8 cellular contexts compared by ENCODE assay signal in the genomic region with DNA sequence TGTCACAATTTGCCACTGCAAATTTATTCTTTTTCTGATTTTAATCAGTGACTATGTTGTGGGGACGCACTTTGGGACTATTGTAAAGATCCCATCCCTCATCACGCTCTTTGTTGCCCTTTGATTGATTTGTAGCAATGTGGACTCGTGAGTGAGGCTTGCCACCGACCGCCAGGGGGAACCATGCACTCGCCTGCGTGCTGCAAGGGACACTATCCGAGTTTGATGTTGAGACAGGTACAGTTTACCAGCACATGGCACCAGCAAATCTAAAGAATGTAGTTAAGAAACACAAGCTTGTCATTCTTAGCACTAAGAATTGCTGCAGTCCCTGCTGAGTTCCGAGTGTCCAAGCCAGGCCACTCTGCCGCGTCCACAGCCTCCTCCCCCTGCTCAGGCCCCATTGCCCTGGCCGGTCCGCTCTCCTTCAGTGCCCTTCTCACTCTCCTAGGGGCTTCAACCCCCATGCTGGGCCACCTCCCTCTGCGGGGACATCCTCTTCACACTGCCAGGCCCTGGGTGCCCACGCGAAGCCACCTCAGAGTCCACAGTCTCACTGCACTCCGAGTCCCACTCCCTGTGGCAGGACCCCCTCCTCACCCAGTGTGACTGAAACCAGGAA. TPM values are rescaled to one million over a fixed set of nuclear protein-coding genes. Genes with fewer than 3 reads are reported as not detected.
DNase-seq lines count a peak whose midpoint lies in the region; ATAC-seq lines count a peak whose summit lies in the region.

No MANE protein-coding gene starts in this region.

- H4K5ac ChIP-seq in mesendoderm (ENCODE audit: low read length): no peak overlapping the region

- H2BK15ac ChIP-seq in mesendoderm (replicated peaks; ENCODE audit: low read depth): no peak overlapping the region

- H3K4ac ChIP-seq in mesendoderm (ENCODE audit: low read depth, low read length): no peak overlapping the region

- H3K4me2 ChIP-seq in mesendoderm (ENCODE audit: low read length): no peak overlapping the region

- no peak overlapping the region for H3K27ac ChIP-seq in effector memory CD4-positive, alpha-beta T cell (ENCODE audit: insufficient read depth, low read length, poor library complexity, severe bottlenecking)
- no peak overlapping the region for H3K27ac ChIP-seq in mesendoderm (ENCODE audit: low read depth, low read length)

- no peaks in the 10 kb centered on the region for H3K79me1 ChIP-seq in mesendoderm (ENCODE audit: low read length)

- peaks cover 2% of the 10 kb centered on the region for H3K4me1 ChIP-seq in effector memory CD4-positive, alpha-beta T cell (ENCODE audit: control insufficient read depth, insufficient read depth, low read length, poor library complexity, severe bottlenecking)
- no peaks in the 10 kb centered on the region for H3K4me1 ChIP-seq in mesendoderm (ENCODE audit: control insufficient read depth, low read depth, low read length)

- no peak overlapping the region for H2AK5ac ChIP-seq in mesendoderm (ENCODE audit: low read length)

- H2BK120ac ChIP-seq in mesendoderm (ENCODE audit: low read depth, low read length): no peak overlapping the region

- no peak overlapping the region for H3K4me3 ChIP-seq in effector memory CD4-positive, alpha-beta T cell (ENCODE audit: insufficient read depth, low read depth, low read length, poor library complexity, severe bottlenecking)
- no peak overlapping the region for H3K4me3 ChIP-seq in mesendoderm (ENCODE audit: low read length)

- DNase-seq in NCI-H2196 (lab: John Stamatoyannopoulos, UW; ENCODE audit: unreplicated experiment) (peak; percentile 48), NCI-H2196 treated with DMSO at 0.1 percent for 48 hours (lab: John Stamatoyannopoulos, UW; ENCODE audit: unreplicated experiment) (no peak), NCI-H2107 treated with DMSO at 0.1 percent for 48 hours (lab: John Stamatoyannopoulos, UW; ENCODE audit: unreplicated experiment) (peak; percentile 18), mesendoderm (peak; percentile 65)
- peak; percentile 73 to 75 for DNase-seq in activated CD4-positive, alpha-beta T cell treated with anti-CD3 and anti-CD28 coated beads, Interleukin-2, amount 50 U/mL, for 48 hours
- peak; percentile 14 to 41 (median 25) for DNase-seq in effector memory CD4-positive, alpha-beta T cell
- peak; percentile 12 to 16 for DNase-seq in stimulated activated CD8-positive, alpha-beta memory T cell treated with anti-CD3 and anti-CD28 coated beads, Interleukin-7, amount 100 ng/mL, for 4 hours (ENCODE audit: low read depth in 2 of 2)

- H3K36me3 ChIP-seq in effector memory CD4-positive, alpha-beta T cell (ENCODE audit: control insufficient read depth, insufficient read depth, low read length): no peaks in the 10 kb centered on the region
- no peaks in the 10 kb centered on the region for H3K36me3 ChIP-seq in mesendoderm (ENCODE audit: control insufficient read depth, insufficient read depth, low read length)

- H4K8ac ChIP-seq in mesendoderm (ENCODE audit: low read depth, low read length): no peak overlapping the region

- WGBS in mesendoderm (ENCODE audit: extremely low coverage, insufficient coverage, low lambda C conversion rate): no CpG with 5 or more reads among the region's 17 CpGs

- ATAC-seq in HG02798 (IDR thresholded peaks at IDR 0.05; ENCODE audit: poor library complexity, unreplicated experiment): peak; percentile 79

- H3K79me2 ChIP-seq in mesendoderm (ENCODE audit: control insufficient read depth, insufficient read depth, low read length): no peaks in the 10 kb centered on the region

- no peak overlapping the region for H3K18ac ChIP-seq in mesendoderm (ENCODE audit: low read length)

- H2BK5ac ChIP-seq in mesendoderm (ENCODE audit: low read length): no peak overlapping the region

- no peak overlapping the region for H3K23ac ChIP-seq in mesendoderm (ENCODE audit: low read length)

- H3K9ac ChIP-seq in mesendoderm (ENCODE audit: low read length): no peak overlapping the region

- no peaks in the 10 kb centered on the region for H3K9me3 ChIP-seq in effector memory CD4-positive, alpha-beta T cell (ENCODE audit: control insufficient read depth, low read length)

- H3K27me3 ChIP-seq in effector memory CD4-positive, alpha-beta T cell (replicated peaks; ENCODE audit: control insufficient read depth, insufficient read depth, low read length, poor library complexity, severe bottlenecking): peaks cover 4% of the 10 kb centered on the region
- H3K27me3 ChIP-seq in mesendoderm (ENCODE audit: insufficient read depth, low read length, poor library complexity): no peaks in the 10 kb centered on the region

- H3K56ac ChIP-seq in mesendoderm (ENCODE audit: low read length): no peak overlapping the region

RNA-seq across cellular contexts. Expression of gene SFTPA2, which starts 2.0 kb away (rescaled TPM):
- not detected for polyA plus RNA-seq in mesendoderm (2013, experiment 1 of 2)
- not detected for polyA plus RNA-seq in mesendoderm (2013, experiment 2 of 2)

RNA-seq across cellular contexts. Expression of gene SFTPA1, which starts 48.5 kb away (rescaled TPM):
- not detected for polyA plus RNA-seq in mesendoderm (2013, experiment 1 of 2)
- polyA plus RNA-seq in mesendoderm (2013, experiment 2 of 2): not detected

RNA-seq across cellular contexts. Expression of gene EIF5AL1, which starts 49.9 kb away (rescaled TPM):
- polyA plus RNA-seq in mesendoderm (2013, experiment 1 of 2): 1.4 TPM
- 1.4 TPM for polyA plus RNA-seq in mesendoderm (2013, experiment 2 of 2)
